Comparison of ENCODE assay signal across 7 cellular contexts in genomic region chr7:128554394-128554793, GRCh38.
DNase-seq lines count a peak whose midpoint lies in the region; ATAC-seq and TF ChIP-seq lines count a peak whose summit lies in the region.
"Not testable (repeated sequence)": the region's sequence is repeated elsewhere in the genome, so short reads cannot be mapped to it uniquely, and the experiment has no call there.

No MANE protein-coding gene starts in this region.

- ATAC-seq in CD8-positive, alpha-beta T cell; WTC11; natural killer cell: not testable (repeated sequence)
- ATAC-seq in SK-N-SH treated with all-trans-retinoic acid at 6 μM for 48 hours, result peak; percentile 38; the same call in 1 of the 3 replicates
- peak in 3 of 4 donors; percentile 36 to 44 (median 38) for ATAC-seq in heart left ventricle
- ATAC-seq in left ventricle myocardium superior, result peak; percentile 50

- H3K4me3 Mint-ChIP-seq in CD8-positive, alpha-beta T cell; WTC11; natural killer cell: not testable (repeated sequence)

- not testable (repeated sequence) for H3K9me3 ChIP-seq in CD8-positive, alpha-beta T cell (ENCODE audit: low read length); esophagus muscularis mucosa; heart left ventricle

- not testable (repeated sequence) for H3K27me3 Mint-ChIP-seq in CD8-positive, alpha-beta T cell (ENCODE audit: low read depth); WTC11 (ENCODE audit: low read depth); natural killer cell (ENCODE audit: low read depth in 2 of 2)

- H3K27me3 ChIP-seq in CD8-positive, alpha-beta T cell (ENCODE audit: insufficient read depth, low read length); esophagus muscularis mucosa; heart left ventricle: not testable (repeated sequence)

- not testable (repeated sequence) for TF ChIP-seq CTCF in CD8-positive, alpha-beta T cell (IDR thresholded peaks at IDR 0.05); WTC11 (IDR thresholded peaks at IDR 0.05); esophagus muscularis mucosa (IDR thresholded peaks at IDR 0.05); heart left ventricle (IDR thresholded peaks at IDR 0.05); natural killer cell (IDR thresholded peaks at IDR 0.05)

- H3K27ac Mint-ChIP-seq in CD8-positive, alpha-beta T cell, result peak overlapping the region; percentile 35
- H3K27ac Mint-ChIP-seq in WTC11 (0 out of 2 replicates have a peak overlapping the region, but pooled peaks have one; percentile 19), natural killer cell (peak overlapping the region; percentile 13 to 27)

- H3K36me3 Mint-ChIP-seq in CD8-positive, alpha-beta T cell, result peaks cover 32% of the 10 kb centered on the region
- not testable (repeated sequence) for H3K36me3 Mint-ChIP-seq in WTC11, natural killer cell

- not testable (repeated sequence) for H3K9me3 Mint-ChIP-seq in CD8-positive, alpha-beta T cell; WTC11; natural killer cell

- 0% methylated on average over 1 of the region's 1 CpG for WGBS in esophagus muscularis mucosa
- WGBS in heart left ventricle, 4 donors, result 0 to 16% (median 11%) methylated on average over 1 of the region's 1 CpG

- H3K36me3 ChIP-seq in CD8-positive, alpha-beta T cell (ENCODE audit: insufficient read depth, low read length); esophagus muscularis mucosa: not testable (repeated sequence)
- peaks cover 0 to 23% (median 6%) of the 10 kb centered on the region in 9 donors for H3K36me3 ChIP-seq in heart left ventricle

- intact Hi-C loops in CD8-positive, alpha-beta T cell (cut with DNase I, micrococcal nuclease); esophagus muscularis mucosa (cut with DNase I); heart left ventricle (cut with DNase I); left ventricle myocardium superior (cut with micrococcal nuclease); natural killer cell (cut with micrococcal nuclease): not testable (repeated sequence)

- not testable (repeated sequence) for H3K27ac ChIP-seq in CD8-positive, alpha-beta T cell (ENCODE audit: low read depth, low read length); heart left ventricle
- H3K27ac ChIP-seq in esophagus muscularis mucosa (replicated peaks in 1 of 4), result peak overlapping the region; percentile 38 to 57 (median 48)

- peaks cover 14% of the 10 kb centered on the region for H3K4me1 Mint-ChIP-seq in CD8-positive, alpha-beta T cell (ENCODE audit: low read depth)
- not testable (repeated sequence) for H3K4me1 Mint-ChIP-seq in WTC11
- peaks cover 9 to 12% of the 10 kb centered on the region in 2 donors for H3K4me1 Mint-ChIP-seq in natural killer cell

- not testable (repeated sequence) for TF ChIP-seq POLR2A in esophagus muscularis mucosa (IDR thresholded peaks at IDR 0.05; ENCODE audit: low read depth); heart left ventricle (IDR thresholded peaks at IDR 0.05)

- TF ChIP-seq EP300 in esophagus muscularis mucosa (IDR thresholded peaks at IDR 0.05), result not testable (repeated sequence)

- not testable (repeated sequence) for H3K4me1 ChIP-seq in CD8-positive, alpha-beta T cell (ENCODE audit: insufficient read depth, low read length); heart left ventricle
- H3K4me1 ChIP-seq in esophagus muscularis mucosa, result peaks cover 7 to 20% (median 12%) of the 10 kb centered on the region in 4 donors

- POLR2A ChIA-PET in CD8-positive, alpha-beta T cell (lab: Charles Lee); WTC11 (lab: Charles Lee): not testable (repeated sequence)

- H3K4me3 ChIP-seq in CD8-positive, alpha-beta T cell (ENCODE audit: low read depth, low read length); esophagus muscularis mucosa; heart left ventricle: not testable (repeated sequence)

- CTCF ChIA-PET in CD8-positive, alpha-beta T cell (lab: Charles Lee); WTC11 (lab: Charles Lee): not testable (repeated sequence)

- DNase-seq in CD8-positive, alpha-beta T cell; WTC11 (ENCODE audit: low spot score); esophagus muscularis mucosa (ENCODE audit: extremely low spot score); heart left ventricle; left ventricle myocardium superior; natural killer cell: not testable (repeated sequence)
